Comparison of ENCODE assay signal across 22 cellular contexts in the genomic region with DNA sequence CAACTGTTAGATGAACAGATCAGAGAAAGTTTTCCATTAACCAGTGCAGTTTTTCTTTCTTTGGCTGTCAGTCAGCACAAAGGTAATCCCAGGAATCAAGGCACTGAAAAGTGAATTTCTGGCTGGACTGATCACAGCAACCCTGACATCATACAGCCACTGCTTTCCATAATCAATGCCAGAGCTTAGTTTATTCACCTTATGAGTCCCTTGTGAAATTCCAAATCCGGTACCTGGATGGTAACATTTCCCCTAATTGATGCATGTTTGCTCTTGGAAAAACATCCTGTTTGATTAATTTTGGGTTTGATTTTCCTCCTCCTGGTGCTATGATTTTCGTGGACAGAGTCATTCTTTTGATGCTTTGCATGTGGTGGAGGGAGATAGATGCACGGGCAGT.
"Had no signal": no experiment of that assay in that cellular context is flagged by ENCODE, and none has a peak within 500 bp of the region (broad histone marks: within the 10 kb centered on the region; RNA-seq: fewer than 3 reads in every experiment).

No MANE protein-coding gene starts in this region.

- FAIRE-seq: endometrium, frontal cortex, islet of Langerhans, keratinocyte had no signal

- H3K4me1 ChIP-seq: colonic mucosa, foreskin keratinocyte, gastroesophageal sphincter, heart left ventricle, left ventricle myocardium inferior, lower lobe of right lung had no signal

- H3K27me3 ChIP-seq: colonic mucosa, foreskin keratinocyte, heart left ventricle had no signal

- DNase-seq: colonic mucosa; cortex of kidney; effector CD8-positive, alpha-beta T cell; effector memory CD8-positive, alpha-beta T cell; endodermal cell; erythroblast; foreskin keratinocyte; heart left ventricle; hippocampal formation; left cardiac atrium; left ventricle myocardium inferior; lower lobe of right lung; mesenchymal stem cell; mucosa of descending colon; naive B cell had no signal

- H3K36me3 ChIP-seq: colonic mucosa, gastroesophageal sphincter, heart left ventricle, left ventricle myocardium inferior, lower lobe of right lung had no signal

- H3K9me3 ChIP-seq: colonic mucosa, gastroesophageal sphincter, lower lobe of right lung, mucosa of descending colon had no signal

- H3K4me3 ChIP-seq: colonic mucosa, gastroesophageal sphincter, heart left ventricle, left ventricle myocardium inferior, lower lobe of right lung, mucosa of descending colon had no signal

- H3K27ac ChIP-seq: colonic mucosa, epithelial cell of prostate, foreskin keratinocyte, gastroesophageal sphincter, heart left ventricle, left ventricle myocardium inferior, lower lobe of right lung had no signal

- ATAC-seq: effector memory CD8-positive, alpha-beta T cell; esophagus mucosa; foreskin keratinocyte; gastroesophageal sphincter; heart left ventricle; left cardiac atrium; lower lobe of right lung; mucosa of descending colon had no signal
